Comparison of ENCODE assay signal across 36 cellular contexts in the genomic region with DNA sequence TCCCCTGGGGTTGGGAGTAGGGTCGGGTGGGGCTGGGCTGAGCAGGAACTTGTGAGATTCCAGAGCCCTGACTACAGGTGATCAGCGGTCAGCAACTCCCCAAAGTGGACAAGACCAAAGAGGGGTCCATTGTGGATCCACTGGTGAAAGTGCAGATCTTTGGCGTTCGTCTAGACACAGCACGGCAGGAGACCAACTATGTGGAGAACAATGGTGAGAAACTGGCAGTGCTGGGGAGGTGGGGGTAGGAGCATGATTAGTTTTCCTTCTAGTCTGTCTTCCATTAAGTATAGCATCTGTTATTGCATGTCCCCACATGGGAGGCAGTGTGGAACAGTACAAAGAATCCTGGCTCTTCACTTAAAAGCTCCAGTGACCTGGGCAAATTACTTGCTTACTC.
"Had no signal": no experiment of that assay in that cellular context is flagged by ENCODE, and none has a peak within 500 bp of the region (broad histone marks: within the 10 kb centered on the region; RNA-seq: fewer than 3 reads in every experiment).

No MANE protein-coding gene starts in this region.

- H3K27me3 Mint-ChIP-seq: activated B cell treated with CpG ODN at 0.5 μM for 24 hours; activated CD4-positive, alpha-beta memory T cell treated with anti-CD3 and anti-CD28 coated beads for 36 hours; activated CD4-positive, alpha-beta T cell treated with anti-CD3 and anti-CD28 coated beads, Interleukin-2, amount 10 ng/mL, durations not matched to agents 24 days and 14 days; activated CD8-positive, alpha-beta T cell treated with anti-CD3 and anti-CD28 coated beads for 36 hours; activated naive CD8-positive, alpha-beta T cell; activated naive CD8-positive, alpha-beta T cell treated with anti-CD3 and anti-CD28 coated beads, Interleukin-2, amount 10 ng/mL, durations not matched to agents 7 days and 5 days; activated naive CD8-positive, alpha-beta T cell treated with anti-CD3 and anti-CD28 coated beads, Interleukin-2, amount 50 U/mL, for 24 hours; activated T-helper 17 cell treated with anti-CD3 and anti-CD28 coated beads, Interleukin-2, amount 50 U/mL, for 72 hours; brain; central memory CD8-positive, alpha-beta T cell had no signal

- DNase-seq: activated B cell treated with CpG ODN at 0.5 μM for 24 hours; activated CD4-positive, alpha-beta memory T cell treated with anti-CD3 and anti-CD28 coated beads for 36 hours; activated CD4-positive, alpha-beta T cell treated with anti-CD3 and anti-CD28 coated beads for 4 hours; activated CD4-positive, alpha-beta T cell treated with anti-CD3 and anti-CD28 coated beads, Interleukin-2, amount 10 ng/mL, durations not matched to agents 24 days and 14 days; activated CD4-positive, alpha-beta T cell treated with anti-CD3 and anti-CD28 coated beads, Interleukin-2, amount 50 U/mL, for 1 hour; activated CD4-positive, alpha-beta T cell treated with anti-CD3 and anti-CD28 coated beads, Interleukin-2, amount 50 U/mL, for 4 hours; activated CD4-positive, CD25-positive, alpha-beta regulatory T cell treated with anti-CD3 and anti-CD28 coated beads, Interleukin-2, amount 50 U/mL, for 72 hours; activated CD8-positive, alpha-beta memory T cell treated with anti-CD3 and anti-CD28 coated beads, Interleukin-2, amount 50 U/mL, for 4 hours; activated CD8-positive, alpha-beta T cell treated with anti-CD3 and anti-CD28 coated beads for 36 hours; activated effector memory CD4-positive, alpha-beta T cell treated with anti-CD3 and anti-CD28 coated beads, Interleukin-2, amount 50 U/mL, for 16 hours; activated gamma-delta T cell treated with Interleukin-2 at 50 U/mL for 16 hours; activated naive CD4-positive, alpha-beta T cell; activated naive CD4-positive, alpha-beta T cell treated with anti-CD3 and anti-CD28 coated beads for 36 hours; activated naive CD4-positive, alpha-beta T cell treated with anti-CD3 and anti-CD28 coated beads, Interleukin-2, amount 50 U/mL, for 16 hours; activated naive CD8-positive, alpha-beta T cell treated with anti-CD3 and anti-CD28 coated beads, Interleukin-2, amount 10 ng/mL, durations not matched to agents 7 days and 5 days; activated naive CD8-positive, alpha-beta T cell treated with anti-CD3 and anti-CD28 coated beads, Interleukin-2, amount 50 U/mL, for 24 hours; activated T-cell treated with anti-CD3 and anti-CD28 coated beads for 4 hours; activated T-cell treated with anti-CD3 and anti-CD28 coated beads, Interleukin-2, amount 50 U/mL, for 1 hour; activated T-cell treated with anti-CD3 and anti-CD28 coated beads, Interleukin-2, amount 50 U/mL, for 72 hours; amygdala; anterior cingulate cortex; caudate nucleus; cerebellar nuclear complex; T-helper 1 cell; T-helper 2 cell; T-helper 9 cell had no signal

- ATAC-seq: activated CD8-positive, alpha-beta T cell treated with anti-CD3 and anti-CD28 coated beads for 36 hours; activated naive CD8-positive, alpha-beta T cell treated with anti-CD3 and anti-CD28 coated beads, Interleukin-2, amount 50 U/mL, for 24 hours; activated T-cell treated with anti-CD3 and anti-CD28 coated beads, Interleukin-2, amount 50 U/mL, for 72 hours; activated T-helper 17 cell treated with anti-CD3 and anti-CD28 coated beads, Interleukin-2, amount 50 U/mL, for 72 hours had no signal

- H3K4me3 ChIP-seq: ascending aorta, cardiac muscle cell had no signal

- H3K4me1 Mint-ChIP-seq: activated B cell treated with CpG ODN at 0.5 μM for 24 hours; activated CD4-positive, alpha-beta T cell treated with anti-CD3 and anti-CD28 coated beads, Interleukin-2, amount 10 ng/mL, durations not matched to agents 24 days and 14 days; activated naive CD8-positive, alpha-beta T cell treated with anti-CD3 and anti-CD28 coated beads, Interleukin-2, amount 10 ng/mL, durations not matched to agents 7 days and 5 days; activated naive CD8-positive, alpha-beta T cell treated with anti-CD3 and anti-CD28 coated beads, Interleukin-2, amount 50 U/mL, for 24 hours; activated T-helper 17 cell treated with anti-CD3 and anti-CD28 coated beads, Interleukin-2, amount 50 U/mL, for 72 hours; brain had no signal

- H3K9me3 ChIP-seq: ascending aorta had no signal

- H3K4me1 ChIP-seq: ascending aorta had no signal

- H3K9me3 Mint-ChIP-seq: activated B cell treated with CpG ODN at 0.5 μM for 24 hours; activated CD4-positive, alpha-beta memory T cell treated with anti-CD3 and anti-CD28 coated beads for 36 hours; activated CD4-positive, alpha-beta T cell treated with anti-CD3 and anti-CD28 coated beads, Interleukin-2, amount 10 ng/mL, durations not matched to agents 24 days and 14 days; activated CD8-positive, alpha-beta T cell treated with anti-CD3 and anti-CD28 coated beads for 36 hours; activated naive CD4-positive, alpha-beta T cell treated with anti-CD3 and anti-CD28 coated beads for 36 hours; activated naive CD8-positive, alpha-beta T cell treated with anti-CD3 and anti-CD28 coated beads, Interleukin-2, amount 10 ng/mL, durations not matched to agents 7 days and 5 days; activated naive CD8-positive, alpha-beta T cell treated with anti-CD3 and anti-CD28 coated beads, Interleukin-2, amount 50 U/mL, for 24 hours; activated T-cell treated with anti-CD3 and anti-CD28 coated beads, Interleukin-2, amount 50 U/mL, for 72 hours; activated T-helper 1 cell treated with anti-CD3 and anti-CD28 coated beads, Interleukin-12 subunit alpha, Interleukin-12 subunit beta, Interleukin-2, Interleukin-4 antibody, amounts not matched to agents 30 ng/mL and 10 ng/mL and 1 ng/mL, durations not matched to agents 14 hours and 24 hours and 36 hours; activated T-helper 17 cell treated with anti-CD3 and anti-CD28 coated beads, Interleukin-2, amount 50 U/mL, for 72 hours; brain; central memory CD8-positive, alpha-beta T cell; T-helper 1 cell treated with Interleukin-12 subunit alpha and Interleukin-12 subunit beta and Interleukin-4 antibody, amounts not matched to agents 30 μg/mL and 1 μg/mL, for 36 hours; T-helper 2 cell treated with Interferon-gamma antibody and Interleukin-4, amounts not matched to agents 5 μg/mL and 100 μg/mL, for 36 hours had no signal

- H3K4me3 Mint-ChIP-seq: activated B cell treated with CpG ODN at 0.5 μM for 24 hours; activated CD4-positive, alpha-beta memory T cell treated with anti-CD3 and anti-CD28 coated beads for 36 hours; activated CD4-positive, alpha-beta T cell treated with anti-CD3 and anti-CD28 coated beads, Interleukin-2, amount 10 ng/mL, durations not matched to agents 24 days and 14 days; activated CD8-positive, alpha-beta T cell treated with anti-CD3 and anti-CD28 coated beads for 36 hours; activated naive CD4-positive, alpha-beta T cell treated with anti-CD3 and anti-CD28 coated beads for 36 hours; activated naive CD8-positive, alpha-beta T cell; activated naive CD8-positive, alpha-beta T cell treated with anti-CD3 and anti-CD28 coated beads, Interleukin-2, amount 10 ng/mL, durations not matched to agents 7 days and 5 days; activated naive CD8-positive, alpha-beta T cell treated with anti-CD3 and anti-CD28 coated beads, Interleukin-2, amount 50 U/mL, for 24 hours; activated T-cell treated with anti-CD3 and anti-CD28 coated beads, Interleukin-2, amount 50 U/mL, for 72 hours; activated T-helper 1 cell treated with anti-CD3 and anti-CD28 coated beads, Interleukin-12 subunit alpha, Interleukin-12 subunit beta, Interleukin-2, Interleukin-4 antibody, amounts not matched to agents 30 ng/mL and 10 ng/mL and 1 ng/mL, durations not matched to agents 14 hours and 24 hours and 36 hours; activated T-helper 17 cell treated with anti-CD3 and anti-CD28 coated beads, Interleukin-2, amount 50 U/mL, for 72 hours; brain; central memory CD8-positive, alpha-beta T cell; T-helper 1 cell treated with Interleukin-12 subunit alpha and Interleukin-12 subunit beta and Interleukin-4 antibody, amounts not matched to agents 30 μg/mL and 1 μg/mL, for 36 hours; T-helper 2 cell treated with Interferon-gamma antibody and Interleukin-4, amounts not matched to agents 5 μg/mL and 100 μg/mL, for 36 hours had no signal

- H3K27me3 ChIP-seq: ascending aorta, cardiac muscle cell had no signal

- H3K27ac Mint-ChIP-seq: activated B cell treated with CpG ODN at 0.5 μM for 24 hours; activated CD4-positive, alpha-beta memory T cell treated with anti-CD3 and anti-CD28 coated beads for 36 hours; activated CD4-positive, alpha-beta T cell treated with anti-CD3 and anti-CD28 coated beads, Interleukin-2, amount 10 ng/mL, durations not matched to agents 24 days and 14 days; activated CD8-positive, alpha-beta T cell treated with anti-CD3 and anti-CD28 coated beads for 36 hours; activated naive CD4-positive, alpha-beta T cell treated with anti-CD3 and anti-CD28 coated beads for 36 hours; activated naive CD8-positive, alpha-beta T cell; activated naive CD8-positive, alpha-beta T cell treated with anti-CD3 and anti-CD28 coated beads, Interleukin-2, amount 10 ng/mL, durations not matched to agents 7 days and 5 days; activated naive CD8-positive, alpha-beta T cell treated with anti-CD3 and anti-CD28 coated beads, Interleukin-2, amount 50 U/mL, for 24 hours; activated T-cell treated with anti-CD3 and anti-CD28 coated beads, Interleukin-2, amount 50 U/mL, for 72 hours; activated T-helper 1 cell treated with anti-CD3 and anti-CD28 coated beads, Interleukin-12 subunit alpha, Interleukin-12 subunit beta, Interleukin-2, Interleukin-4 antibody, amounts not matched to agents 30 ng/mL and 10 ng/mL and 1 ng/mL, durations not matched to agents 14 hours and 24 hours and 36 hours; T-helper 1 cell treated with Interleukin-12 subunit alpha and Interleukin-12 subunit beta and Interleukin-4 antibody, amounts not matched to agents 30 μg/mL and 1 μg/mL, for 36 hours; T-helper 2 cell treated with Interferon-gamma antibody and Interleukin-4, amounts not matched to agents 5 μg/mL and 100 μg/mL, for 36 hours had no signal

- H3K27ac ChIP-seq: ascending aorta, cardiac muscle cell, VCaP had no signal
